10 cellular contexts compared by ENCODE assay signal in the genomic region with DNA sequence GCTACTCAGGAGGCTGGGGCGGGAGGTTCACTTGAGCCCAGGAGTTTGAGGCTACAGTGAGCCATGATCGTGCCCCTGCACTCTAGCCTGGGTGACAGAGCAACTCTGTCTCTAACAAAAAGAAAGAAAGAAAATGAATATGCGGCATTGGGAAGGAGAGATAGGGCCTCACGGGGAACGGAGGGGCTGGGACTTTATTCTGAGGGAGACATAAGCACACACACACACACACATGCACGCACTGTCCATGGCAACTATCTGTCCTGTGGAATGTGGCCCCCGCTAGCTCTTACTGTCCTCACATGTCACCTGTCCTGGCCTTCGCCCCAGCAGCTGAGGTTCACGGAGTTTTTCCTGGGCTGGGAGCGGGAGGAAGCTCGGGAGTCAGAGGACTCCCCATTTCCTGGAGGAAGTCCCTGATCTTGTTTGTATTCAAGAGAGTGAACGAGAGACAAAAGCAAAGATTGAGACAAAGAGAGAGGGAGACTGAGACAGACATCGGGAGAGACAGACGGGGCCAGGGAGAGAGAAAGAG. TPM values are rescaled to one million over a fixed set of nuclear protein-coding genes. Genes with fewer than 3 reads are reported as not detected.
DNase-seq lines count a peak whose midpoint lies in the region; ATAC-seq and TF ChIP-seq lines count a peak whose summit lies in the region.
"Had no signal": no experiment of that assay in that cellular context is flagged by ENCODE, and none has a peak within 500 bp of the region (broad histone marks: within the 10 kb centered on the region; RNA-seq: fewer than 3 reads in every experiment).

No MANE protein-coding gene starts in this region.

- TF ChIP-seq CTCF in WI38 (IDR thresholded peaks at IDR 0.05; ENCODE audit: low read depth, low read length), result no peak
- TF ChIP-seq CTCF in glutamatergic neuron (IDR thresholded peaks at IDR 0.05; ENCODE audit: partially characterized antibody, unreplicated experiment), result no peak

- H3K9me3 Mint-ChIP-seq in glutamatergic neuron (ENCODE audit: unreplicated experiment), result peaks cover 13% of the 10 kb centered on the region

- peak overlapping the region; percentile 85 for H3K4me3 Mint-ChIP-seq in glutamatergic neuron (ENCODE audit: unreplicated experiment)

- intact Hi-C loops in aorta (cut with DNase I), result no loop called here

- H3K27me3 ChIP-seq in skeletal muscle tissue (ENCODE audit: control insufficient read depth in 3 of 3, insufficient read depth in 3 of 3, low read length in 3 of 3), result no peaks in the 10 kb centered on the region
- H3K27me3 ChIP-seq in aorta (ENCODE audit: control insufficient read depth in 1 of 2, insufficient read depth in 2 of 2, low read length in 1 of 2), result no peaks in the 10 kb centered on the region

- peak overlapping the region; percentile 35 for H3K4me3 ChIP-seq in WI38 (ENCODE audit: low read depth, low read length)
- peak overlapping the region; percentile 64 to 81 (median 72) for H3K4me3 ChIP-seq in skeletal muscle tissue (ENCODE audit: low read length in 3 of 3)
- H3K4me3 ChIP-seq in aorta (ENCODE audit: low read length in 2 of 2), result peak overlapping the region in 1 of 2 donors; percentile 30

- peak overlapping the region; percentile 60 to 88 (median 79) for H3K9ac ChIP-seq in skeletal muscle tissue (ENCODE audit: low read depth in 1 of 3, low read length in 3 of 3)

- peaks cover 7 to 14% (median 11%) of the 10 kb centered on the region in 3 donors for H3K4me1 ChIP-seq in skeletal muscle tissue (ENCODE audit: control insufficient read depth in 3 of 3, insufficient read depth in 3 of 3, low read length in 3 of 3)
- peaks cover 0 to 2% of the 10 kb centered on the region in 2 donors for H3K4me1 ChIP-seq in aorta (ENCODE audit: control insufficient read depth in 1 of 2, insufficient read depth in 2 of 2, low read length in 2 of 2)

- H3K9me3 ChIP-seq in skeletal muscle tissue (ENCODE audit: control insufficient read depth in 3 of 3, low read length in 3 of 3) (no peaks in the 10 kb centered on the region), aorta (ENCODE audit: control insufficient read depth, low read length) (no peaks in the 10 kb centered on the region)

- peaks cover 9% of the 10 kb centered on the region for H3K4me1 Mint-ChIP-seq in glutamatergic neuron (ENCODE audit: low read depth, unreplicated experiment)

- H3K36me3 ChIP-seq in skeletal muscle tissue (ENCODE audit: control insufficient read depth in 3 of 3, insufficient read depth in 3 of 3, low read length in 3 of 3) (no peaks in the 10 kb centered on the region), aorta (ENCODE audit: control insufficient read depth in 1 of 2, insufficient read depth in 2 of 2, low read length in 1 of 2) (no peaks in the 10 kb centered on the region)

- peak overlapping the region; percentile 94 for H3K27ac Mint-ChIP-seq in glutamatergic neuron (ENCODE audit: unreplicated experiment)

- H3K27ac ChIP-seq in skeletal muscle tissue (ENCODE audit: low read depth, low read length) (no peak overlapping the region), aorta (ENCODE audit: low read depth in 1 of 2, low read length in 2 of 2) (no peak overlapping the region)

- WGBS in aorta, 2 donors, result 20 to 29% methylated on average over 14 of the region's 14 CpGs

- H3K36me3 Mint-ChIP-seq in glutamatergic neuron (ENCODE audit: unreplicated experiment), result no peaks in the 10 kb centered on the region

- peaks cover 11% of the 10 kb centered on the region for H3K27me3 Mint-ChIP-seq in glutamatergic neuron (ENCODE audit: unreplicated experiment)

- ATAC-seq in aorta (ENCODE audit: low FRiP score) (no peak), GM21529 (IDR thresholded peaks at IDR 0.05; ENCODE audit: unreplicated experiment) (no peak)

- peak; percentile 11 for DNase-seq in DMS79 treated with DMSO at 0.1 percent for 48 hours (lab: John Stamatoyannopoulos, UW)
- no peak for DNase-seq in DMS79 (lab: John Stamatoyannopoulos, UW)
- DNase-seq in glutamatergic neuron, result no peak
- no peak for DNase-seq in aorta
- no peak for DNase-seq in NAMALWA (ENCODE audit: low spot score)

RNA-seq across cellular contexts. Expression of a gene that starts 0.7 kb away (rescaled TPM):
- 18.1 TPM for total RNA-seq in glutamatergic neuron (ENCODE audit: unreplicated experiment)
- 5.2 TPM for total RNA-seq in skeletal muscle tissue
- total RNA-seq in aorta, result 1 to 10 TPM; 1.9 to 2.2 TPM
- 10 to 100 TPM in 1 of 2 donors, under 1 TPM in 1; 0.13 to 27.8 TPM for polyA plus RNA-seq in aorta

RNA-seq across cellular contexts. Expression of a gene that starts 5.4 kb away (rescaled TPM):
- total RNA-seq in glutamatergic neuron (ENCODE audit: unreplicated experiment) (56.7 TPM), skeletal muscle tissue (5.7 TPM), aorta (10 to 100 TPM; 13.5 to 14.3 TPM)
- 10 to 100 TPM; 16.0 to 17.9 TPM for polyA plus RNA-seq in aorta

RNA-seq across cellular contexts. Expression of a gene that starts 33.6 kb away (rescaled TPM):
- 156 TPM for total RNA-seq in glutamatergic neuron (ENCODE audit: unreplicated experiment)
- not detected for total RNA-seq in skeletal muscle tissue
- under 1 TPM in 1 of 2 donors, not detected in 1; 0.84 TPM for total RNA-seq in aorta
- not detected for polyA plus RNA-seq in aorta
- total RNA-seq: subcutaneous adipose tissue had no signal

RNA-seq across cellular contexts. Expression of a gene that starts 35.8 kb away (rescaled TPM):
- not detected for total RNA-seq in glutamatergic neuron (ENCODE audit: unreplicated experiment)
- 0.52 TPM for total RNA-seq in skeletal muscle tissue
- under 1 TPM in 1 of 2 donors, not detected in 1; 0.26 TPM for total RNA-seq in aorta
- 1 to 10 TPM in 1 of 2 donors, under 1 TPM in 1; 0.23 to 1.4 TPM for polyA plus RNA-seq in aorta

RNA-seq across cellular contexts. Expression of a gene that starts 58.9 kb away (rescaled TPM):
- total RNA-seq in glutamatergic neuron (ENCODE audit: unreplicated experiment) (254 TPM), skeletal muscle tissue (24.5 TPM), aorta (not detected)
- 1 to 10 TPM in 1 of 2 donors, not detected in 1; 1.5 TPM for polyA plus RNA-seq in aorta
- total RNA-seq: activated CD8-positive, alpha-beta memory T cell treated with anti-CD3 and anti-CD28 coated beads for 36 hours; subcutaneous adipose tissue had no signal

Comparison
In these comparisons a context has a peak if more than half of its experiments do, and no peak if none do; other contexts are left out.
1. RNA of a gene that starts 33.6 kb away (total RNA-seq): 156 TPM in glutamatergic neuron (single experiment); 0.84 TPM in aorta and not detected in skeletal muscle tissue (single experiment); every median in the first group is over 10 times any median in the second.